ENCODE assay signal across 8 cellular contexts in genomic region chr15:60649845-60650548, GRCh38.
A peak's percentile ranks its signal among the peaks of the same experiment; 100 is the strongest.
DNase-seq lines count a peak whose midpoint lies in the region; ATAC-seq and TF ChIP-seq lines count a peak whose summit lies in the region.

No MANE protein-coding gene starts in this region.

- H3K27me3 ChIP-seq in neural progenitor cell: no peaks in the 10 kb centered on the region

- peaks cover 59% of the 10 kb centered on the region for H3K4me1 Mint-ChIP-seq in neural progenitor cell

- DNase-seq in GM13976 (ENCODE audit: low spot score): peak; percentile 14
- peak; percentile 24 for DNase-seq in activated T-cell treated with anti-CD3 and anti-CD28 coated beads, Interleukin-2, amount 50 U/mL, for 1 hour
- DNase-seq in neural progenitor cell (ENCODE audit: low spot score): no peak
- DNase-seq in NCI-H524 treated with DMSO at 0.1 percent for 48 hours (lab: John Stamatoyannopoulos, UW): no peak
- DNase-seq in HEK293T (ENCODE audit: extremely low spot score): no peak
- no peak for DNase-seq in DMS 273 (lab: John Stamatoyannopoulos, UW; ENCODE audit: unreplicated experiment)
- no peak for DNase-seq in putamen (ENCODE audit: low spot score)

- H3K4me1 ChIP-seq in neural progenitor cell: peaks cover 50% of the 10 kb centered on the region

- H3K4me2 ChIP-seq in neural progenitor cell: peak overlapping the region; percentile 29

- H3K36me3 Mint-ChIP-seq in neural progenitor cell: no peaks in the 10 kb centered on the region

- no peaks in the 10 kb centered on the region for H3K36me3 ChIP-seq in neural progenitor cell

- TF ChIP-seq CTCF in GM13976 (IDR thresholded peaks at IDR 0.05; ENCODE audit: borderline replicate concordance, control extremely low read depth, extremely low read depth, insufficient read depth, missing control alignments) (no peak), neural progenitor cell (IDR thresholded peaks at IDR 0.05) (no peak)

- no peaks in the 10 kb centered on the region for H4K20me1 ChIP-seq in neural progenitor cell (ENCODE audit: low read depth)

- H3K27ac ChIP-seq in neural progenitor cell: no peak overlapping the region

- peaks cover 8% of the 10 kb centered on the region for H3F3A ChIP-seq in neural progenitor cell (ENCODE audit: low read depth)

- H3K9me3 Mint-ChIP-seq in neural progenitor cell: no peaks in the 10 kb centered on the region

- H3K27me3 Mint-ChIP-seq in neural progenitor cell (ENCODE audit: insufficient read depth, low read depth): no peaks in the 10 kb centered on the region

- H3K4me3 ChIP-seq in neural progenitor cell: no peak overlapping the region

- in situ Hi-C loops in GM13976 (cut with MboI; ENCODE audit: low sequenced_read_pairs, unreplicated experiment): no loop called here

- H3K79me2 ChIP-seq in neural progenitor cell (ENCODE audit: low read depth): no peaks in the 10 kb centered on the region

- H3K9ac ChIP-seq in neural progenitor cell: no peak overlapping the region

- CTCF ChIA-PET in HEK293T (lab: Yijun Ruan, JAX): no interaction called here

- POLR2A ChIA-PET in HEK293T (lab: Yijun Ruan, JAX): interaction anchor here (1.1 kb wide), 1 partner anchor 57 kb away, joined by 3 read pairs; no protein-coding TSS in a partner anchor

- H2AFZ ChIP-seq in neural progenitor cell (replicated peaks): peak overlapping the region; percentile 39

- peak; percentile 43 for ATAC-seq in HG03064 (IDR thresholded peaks at IDR 0.05; ENCODE audit: low read depth, unreplicated experiment)

- no peaks in the 10 kb centered on the region for H3K9me3 ChIP-seq in neural progenitor cell (ENCODE audit: low read depth)

- no peak overlapping the region for H3K4me3 Mint-ChIP-seq in neural progenitor cell

- no peak overlapping the region for H3K27ac Mint-ChIP-seq in neural progenitor cell

TF ChIP-seq in HEK293T, 16 proteins besides CTCF, POLR2A, EP300 and RAD21:
- no peak for TF ChIP-seq NFRKB (IDR thresholded peaks at IDR 0.05)

Comparison
In these comparisons a context has a peak if more than half of its experiments do, and no peak if none do; other contexts are left out.
1. DNase-seq: peak in GM13976 (single experiment) and activated T-cell treated with anti-CD3 and anti-CD28 coated beads, Interleukin-2, amount 50 U/mL, for 1 hour (single experiment); none in neural progenitor cell (single experiment), NCI-H524 treated with DMSO at 0.1 percent for 48 hours (single experiment), HEK293T (single experiment), DMS 273 (single experiment) and putamen (single experiment).